Comparison of ENCODE assay signal across 8 cellular contexts in the genomic region with DNA sequence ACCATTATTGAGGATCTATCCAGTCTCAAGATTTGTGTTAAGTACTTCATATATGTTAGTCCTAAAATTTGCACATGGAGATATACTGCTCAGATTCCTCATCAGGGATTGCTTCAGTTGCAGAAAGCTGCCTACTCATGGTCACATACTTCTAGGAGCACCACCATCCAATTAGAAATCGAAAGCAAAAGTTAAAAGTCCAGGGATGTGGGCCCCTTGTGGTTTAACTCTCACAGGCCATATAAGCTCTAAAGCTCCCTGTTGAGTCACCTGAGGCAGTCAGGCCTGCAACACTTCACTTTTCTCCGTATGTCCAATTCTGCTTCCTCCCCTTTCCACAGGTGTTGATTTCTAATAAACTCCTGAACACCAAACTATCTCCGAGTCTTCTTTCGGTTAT.
DNase-seq lines count a peak whose midpoint lies in the region; ATAC-seq and TF ChIP-seq lines count a peak whose summit lies in the region.

No MANE protein-coding gene starts in this region.

- no peaks in the 10 kb centered on the region for H3K27me3 ChIP-seq in Peyer's patch

- peaks cover 51% of the 10 kb centered on the region for H3K4me1 Mint-ChIP-seq in T-helper 2 cell treated with Interferon-gamma antibody and Interleukin-4, amounts not matched to agents 5 μg/mL and 100 μg/mL, for 36 hours (ENCODE audit: low read depth)

- peak overlapping the region; percentile 72 for H3K27ac Mint-ChIP-seq in T-helper 2 cell treated with Interferon-gamma antibody and Interleukin-4, amounts not matched to agents 5 μg/mL and 100 μg/mL, for 36 hours

- H3K4me3 ChIP-seq in foreskin fibroblast (ENCODE audit: low read depth in 1 of 2, low read length in 2 of 2) (no peak overlapping the region), Peyer's patch (no peak overlapping the region)

- H3K27ac ChIP-seq in Peyer's patch: no peak overlapping the region

- H3K9me3 ChIP-seq in Peyer's patch: no peaks in the 10 kb centered on the region

- H3K27me3 Mint-ChIP-seq in T-helper 2 cell treated with Interferon-gamma antibody and Interleukin-4, amounts not matched to agents 5 μg/mL and 100 μg/mL, for 36 hours (ENCODE audit: low read depth): no peaks in the 10 kb centered on the region

- H3K36me3 Mint-ChIP-seq in T-helper 2 cell treated with Interferon-gamma antibody and Interleukin-4, amounts not matched to agents 5 μg/mL and 100 μg/mL, for 36 hours (ENCODE audit: low read depth): peaks cover 61% of the 10 kb centered on the region

- TF ChIP-seq CTCF in foreskin fibroblast (IDR thresholded peaks at IDR 0.05; ENCODE audit: low read depth, low read length) (no peak), Peyer's patch (IDR thresholded peaks at IDR 0.05) (peak in 1 of 6 experiments; percentile 18)

- H3K9me3 Mint-ChIP-seq in T-helper 2 cell treated with Interferon-gamma antibody and Interleukin-4, amounts not matched to agents 5 μg/mL and 100 μg/mL, for 36 hours: no peaks in the 10 kb centered on the region

- TF ChIP-seq POLR2A in Peyer's patch (IDR thresholded peaks at IDR 0.05): no peak

- H3K4me1 ChIP-seq in Peyer's patch: no peaks in the 10 kb centered on the region

- DNase-seq in EH (ENCODE audit: low read depth) (peak; percentile 70), foreskin fibroblast (peak; percentile 12 to 38), cortex of kidney (lab: John Stamatoyannopoulos, UW) (no peak), globus pallidus (ENCODE audit: low spot score) (no peak), Peyer's patch (no peak)
- DNase-seq in T-helper 2 cell treated with Interferon-gamma antibody and Interleukin-4, amounts not matched to agents 5 μg/mL and 100 μg/mL, for 36 hours (ENCODE audit: low spot score): peak; percentile 53

- H3K4me3 Mint-ChIP-seq in T-helper 2 cell treated with Interferon-gamma antibody and Interleukin-4, amounts not matched to agents 5 μg/mL and 100 μg/mL, for 36 hours: peak overlapping the region; percentile 82

- ATAC-seq in GM19463 (IDR thresholded peaks at IDR 0.05; ENCODE audit: unreplicated experiment) (peak; percentile 98), HG03378 (IDR thresholded peaks at IDR 0.05; ENCODE audit: unreplicated experiment) (peak; percentile 90)

- H3K36me3 ChIP-seq in Peyer's patch: peaks cover 0 to 21% (median 0%) of the 10 kb centered on the region in 3 donors

Comparison
In these comparisons a context has a peak if more than half of its experiments do, and no peak if none do; other contexts are left out.
1. DNase-seq: peak in EH (single experiment), T-helper 2 cell treated with Interferon-gamma antibody and Interleukin-4, amounts not matched to agents 5 μg/mL and 100 μg/mL, for 36 hours (single experiment) and foreskin fibroblast (2 of 2); none in cortex of kidney (single experiment), globus pallidus (single experiment) and Peyer's patch (0 of 3).